Comparison of ENCODE assay signal across 9 cellular contexts in genomic region chr7:1403844-1404404, GRCh38. TPM values are rescaled to one million over a fixed set of nuclear protein-coding genes. Genes with fewer than 3 reads are reported as not detected.
DNase-seq lines count a peak whose midpoint lies in the region; ATAC-seq and TF ChIP-seq lines count a peak whose summit lies in the region.
"Had no signal": no experiment of that assay in that cellular context is flagged by ENCODE, and none has a peak within 500 bp of the region (broad histone marks: within the 10 kb centered on the region; RNA-seq: fewer than 3 reads in every experiment).

No MANE protein-coding gene starts in this region.

- ATAC-seq in GM21515 (IDR thresholded peaks at IDR 0.05; ENCODE audit: unreplicated experiment) = no peak
- ATAC-seq in stimulated activated naive CD8-positive, alpha-beta T cell treated with anti-CD3 and anti-CD28 coated beads, Interleukin-15, Interleukin-2, amounts not matched to agents 100 U/mL and 50 U/mL, for 24 hours = no peak

- H3K4me1 ChIP-seq in HEK293 (ENCODE audit: control insufficient read depth, insufficient read depth, low read length) = peaks cover 6% of the 10 kb centered on the region
- H3K4me1 ChIP-seq in stomach = peaks cover 0 to 8% (median 5%) of the 10 kb centered on the region in 4 donors

- TF ChIP-seq CTCF in AG04450 (IDR thresholded peaks at IDR 0.05; ENCODE audit: low read depth, low read length) (peak; percentile 28), HEK293 (tag by site-specific recombination; IDR thresholded peaks at IDR 0.05) (peak; percentile 46; the same call in 1 of the 2 replicates), stomach (IDR thresholded peaks at IDR 0.05) (no peak)

- 5 to 6% (median 6%) methylated on average over 21 to 28 of the region's 28 CpGs for WGBS in stomach, 5 donors

- TF ChIP-seq POLR2A in stomach (IDR thresholded peaks at IDR 0.05) = no peak

- H3K36me3 ChIP-seq in HEK293 (ENCODE audit: control insufficient read depth in 2 of 2, insufficient read depth in 1 of 2, low read length in 2 of 2) = no peaks in the 10 kb centered on the region
- no peaks in the 10 kb centered on the region for H3K36me3 ChIP-seq in SK-N-MC (ENCODE audit: insufficient read depth, low read length)
- H3K36me3 ChIP-seq in stomach = no peaks in the 10 kb centered on the region

- intact Hi-C loops in stomach (cut with DNase I; ENCODE audit: low total_unique reads) = no loop called here

- H3K27me3 ChIP-seq in AG04450 (ENCODE audit: control insufficient read depth, insufficient read depth, low read length) (peaks cover 61% of the 10 kb centered on the region), stomach (peaks cover 19 to 100% (median 66%) of the 10 kb centered on the region in 3 donors)

- no peak overlapping the region for H3K27ac ChIP-seq in AG04450 (ENCODE audit: low read depth, low read length)
- H3K27ac ChIP-seq in HEK293 (ENCODE audit: extremely low read depth, low read depth, low read length) = no peak overlapping the region
- no peak overlapping the region for H3K27ac ChIP-seq in SK-N-MC
- no peak overlapping the region for H3K27ac ChIP-seq in stomach

- H3K9me3 ChIP-seq in AG04450 (ENCODE audit: control insufficient read depth, insufficient read depth, low read length) (peaks cover 9% of the 10 kb centered on the region), HEK293 (ENCODE audit: control insufficient read depth, insufficient read depth, low read depth, low read length) (no peaks in the 10 kb centered on the region), SK-N-MC (ENCODE audit: low read depth, low read length) (no peaks in the 10 kb centered on the region), stomach (peaks cover 5 to 22% (median 15%) of the 10 kb centered on the region in 4 donors)

- no peak for TF ChIP-seq EP300 in stomach (IDR thresholded peaks at IDR 0.05)

- DNase-seq in AG04450 (ENCODE audit: low read depth, low spot score) (no peak), SK-N-MC (ENCODE audit: low read depth, low spot score) (no peak), hepatic stellate cell (ENCODE audit: low spot score) (peak; percentile 60), stomach (no peak)
- no peak for DNase-seq in activated effector memory CD4-positive, alpha-beta T cell treated with Interleukin-2 at 50 U/mL for 16 hours
- no peak for DNase-seq in stimulated activated naive CD8-positive, alpha-beta T cell treated with anti-CD3 and anti-CD28 coated beads, Interleukin-15, Interleukin-2, amounts not matched to agents 100 U/mL and 50 U/mL, for 24 hours
- DNase-seq: naive B cell had no signal

- H3K4me3 ChIP-seq in AG04450 (ENCODE audit: low read depth, low read length) (no peak overlapping the region), HEK293 (ENCODE audit: low read depth, low read length) (no peak overlapping the region), SK-N-MC (peak overlapping the region; percentile 19; the same call in 1 of the 2 replicates), stomach (no peak overlapping the region)

- CTCF ChIA-PET in AG04450 (lab: Charles Lee) (interaction anchor here (0.7 to 2.1 kb wide), 3 partner anchors 9 to 179 kb away, joined by 3 to 10 read pairs (median 5); no protein-coding TSS in a partner anchor), HEK293 (lab: Yijun Ruan, JAX) (interaction anchor here (0.5 to 2.5 kb wide), 7 partner anchors 9 to 1047 kb away, joined by 3 to 8 read pairs (median 5); no protein-coding TSS in a partner anchor)

- POLR2A ChIA-PET in AG04450 (lab: Yijun Ruan, JAX) = interaction anchor here (0.7 kb wide), 1 partner anchor 60 kb away, joined by 4 read pairs; no protein-coding TSS in a partner anchor
- POLR2A ChIA-PET in HEK293 (lab: Yijun Ruan, JAX) = interaction anchor here (0.6 to 1.0 kb wide), 3 partner anchors 22 to 587 kb away, joined by 3 to 5 read pairs (median 3); no protein-coding TSS in a partner anchor

- H3K9ac ChIP-seq in SK-N-MC (ENCODE audit: insufficient read length) = no peak overlapping the region

TF ChIP-seq in HEK293, 187 proteins besides CTCF, POLR2A, EP300 and RAD21 (continues in another document):
- TF ChIP-seq ZNF785 (tag by site-specific recombination; IDR thresholded peaks at IDR 0.05) (no peak), ZNF341 (tag by site-specific recombination; IDR thresholded peaks at IDR 0.05; ENCODE audit: low read depth) (peak; percentile 71), ZNF362 (tag by site-specific recombination; IDR thresholded peaks at IDR 0.05) (no peak), ZBTB21 (tag by site-specific recombination; IDR thresholded peaks at IDR 0.05) (0 out of 2 replicates have a peak, but pooled peaks have one; percentile 17), ZNF148 (tag by site-specific recombination; IDR thresholded peaks at IDR 0.05; ENCODE audit: borderline replicate concordance) (no peak), ZNF626 (tag by site-specific recombination; IDR thresholded peaks at IDR 0.05) (no peak), ZBTB17 (tag by site-specific recombination; IDR thresholded peaks at IDR 0.05) (peak; percentile 36; the same call in 1 of the 2 replicates), TSHZ1 (tag by site-specific recombination; IDR thresholded peaks at IDR 0.05; ENCODE audit: borderline replicate concordance) (no peak), IKZF3 (tag by site-specific recombination; IDR thresholded peaks at IDR 0.05) (peak; percentile 57), ZIC2 (tag by site-specific recombination; IDR thresholded peaks at IDR 0.05) (peak; percentile 53), ZBTB20 (tag by site-specific recombination; IDR thresholded peaks at IDR 0.05) (peak; percentile 19; the same call in 1 of the 2 replicates), ZNF449 (tag by site-specific recombination; IDR thresholded peaks at IDR 0.05) (0 out of 2 replicates have a peak, but pooled peaks have one; percentile 14)

RNA-seq across cellular contexts. Expression of gene MICALL2, which starts 55.3 kb away (rescaled TPM):
- polyA plus RNA-seq in AG04450 (2011; rRNA removed) (8.5 and 9.6 TPM in 2 replicates), stomach (100 to 1,000 TPM in 1 of 3 donors, 10 to 100 TPM in 2; 85.9 to 110 (median 93.6) TPM)
- 7.3 and 10.3 TPM in 2 replicates for polyA minus RNA-seq in AG04450 (2011; rRNA and poly(A)+ RNA removed)
- total RNA-seq in stomach = 100 to 1,000 TPM in 3 of 5 donors, 10 to 100 TPM in 2; 30.7 to 263 (median 118) TPM

Comparison
In these comparisons a context has a peak if more than half of its experiments do, and no peak if none do; other contexts are left out.
1. CTCF ChIP-seq: peak in AG04450 (single experiment) and HEK293 (single experiment); none in stomach (0 of 7).